1 cellular context compared by ENCODE assay signal in the genomic region with DNA sequence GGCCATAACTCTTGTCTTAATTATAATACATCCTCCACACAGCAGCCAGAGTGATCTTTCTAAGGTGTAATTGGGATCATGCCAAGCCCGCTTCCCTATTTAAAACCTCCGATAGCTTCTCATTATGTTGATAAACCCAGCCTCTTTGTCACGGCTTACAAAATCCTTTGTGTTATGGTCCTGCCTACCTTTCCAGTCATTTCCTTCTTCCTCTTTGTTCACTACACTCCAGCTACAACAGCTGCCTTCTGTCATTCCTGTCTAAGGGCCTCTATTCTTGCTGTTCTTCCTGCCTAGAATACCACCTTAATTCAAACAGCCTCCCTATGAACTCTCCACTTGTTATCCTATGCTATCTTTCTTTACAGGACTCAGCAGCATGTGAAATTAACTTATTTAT.
TF ChIP-seq lines count a peak whose summit lies in the region.

No MANE protein-coding gene starts in this region.

TF ChIP-seq in GM12878, 131 proteins besides CTCF, POLR2A, EP300 and RAD21 (continued from another document):
- no peak for TF ChIP-seq IKZF2 (IDR thresholded peaks at IDR 0.05)
- TF ChIP-seq, protein P1, sequence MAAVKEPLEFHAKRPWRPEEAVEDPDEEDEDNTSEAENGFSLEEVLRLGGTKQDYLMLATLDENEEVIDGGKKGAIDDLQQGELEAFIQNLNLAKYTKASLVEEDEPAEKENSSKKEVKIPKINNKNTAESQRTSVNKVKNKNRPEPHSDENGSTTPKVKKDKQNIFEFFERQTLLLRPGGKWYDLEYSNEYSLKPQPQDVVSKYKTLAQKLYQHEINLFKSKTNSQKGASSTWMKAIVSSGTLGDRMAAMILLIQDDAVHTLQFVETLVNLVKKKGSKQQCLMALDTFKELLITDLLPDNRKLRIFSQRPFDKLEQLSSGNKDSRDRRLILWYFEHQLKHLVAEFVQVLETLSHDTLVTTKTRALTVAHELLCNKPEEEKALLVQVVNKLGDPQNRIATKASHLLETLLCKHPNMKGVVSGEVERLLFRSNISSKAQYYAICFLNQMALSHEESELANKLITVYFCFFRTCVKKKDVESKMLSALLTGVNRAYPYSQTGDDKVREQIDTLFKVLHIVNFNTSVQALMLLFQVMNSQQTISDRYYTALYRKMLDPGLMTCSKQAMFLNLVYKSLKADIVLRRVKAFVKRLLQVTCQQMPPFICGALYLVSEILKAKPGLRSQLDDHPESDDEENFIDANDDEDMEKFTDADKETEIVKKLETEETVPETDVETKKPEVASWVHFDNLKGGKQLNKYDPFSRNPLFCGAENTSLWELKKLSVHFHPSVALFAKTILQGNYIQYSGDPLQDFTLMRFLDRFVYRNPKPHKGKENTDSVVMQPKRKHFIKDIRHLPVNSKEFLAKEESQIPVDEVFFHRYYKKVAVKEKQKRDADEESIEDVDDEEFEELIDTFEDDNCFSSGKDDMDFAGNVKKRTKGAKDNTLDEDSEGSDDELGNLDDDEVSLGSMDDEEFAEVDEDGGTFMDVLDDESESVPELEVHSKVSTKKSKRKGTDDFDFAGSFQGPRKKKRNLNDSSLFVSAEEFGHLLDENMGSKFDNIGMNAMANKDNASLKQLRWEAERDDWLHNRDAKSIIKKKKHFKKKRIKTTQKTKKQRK (IDR thresholded peaks at IDR 0.05; ENCODE audit: low read depth, low read length): no peak
